16 cellular contexts compared by ENCODE assay signal in genomic region chr20:57996936-57997629, GRCh38.
A peak's percentile ranks its signal among the peaks of the same experiment; 100 is the strongest.
DNase-seq lines count a peak whose midpoint lies in the region; ATAC-seq, FAIRE-seq and TF ChIP-seq lines count a peak whose summit lies in the region.
"Had no signal": no experiment of that assay in that cellular context is flagged by ENCODE, and none has a peak within 500 bp of the region (broad histone marks: within the 10 kb centered on the region; RNA-seq: fewer than 3 reads in every experiment).

No MANE protein-coding gene starts in this region.

- TF ChIP-seq POLR2A in GM12891 (IDR thresholded peaks at IDR 0.05; ENCODE audit: low read depth, low read length) (no peak), GM18505 (IDR thresholded peaks at IDR 0.05; ENCODE audit: borderline replicate concordance, extremely low read depth, insufficient read depth, insufficient read length) (no peak)

- ATAC-seq in SK-N-SH treated with all-trans-retinoic acid at 6 μM for 48 hours (peak; percentile 66), HG03439 (IDR thresholded peaks at IDR 0.05; ENCODE audit: unreplicated experiment) (no peak), GM18505 (IDR thresholded peaks at IDR 0.05; ENCODE audit: unreplicated experiment) (no peak), HG03520 (IDR thresholded peaks at IDR 0.05; ENCODE audit: unreplicated experiment) (no peak)

- peak; percentile 70 for DNase-seq in A172 (ENCODE audit: low spot score)
- peak; percentile 74 for DNase-seq in GM03348 (ENCODE audit: low spot score)
- peak; percentile 66 to 73 for DNase-seq in foreskin fibroblast
- DNase-seq in GM12891 (ENCODE audit: insufficient read length, low spot score), result no peak
- DNase-seq: activated CD4-positive, alpha-beta T cell treated with anti-CD3 and anti-CD28 coated beads, Interleukin-2, amount 50 U/mL, for 1 hour; activated gamma-delta T cell; caudate nucleus; GDM1; HCEC 1CT; NCI-H187 treated with DMSO at 0.1 percent for 48 hours; stimulated activated CD4-positive, alpha-beta T cell treated with anti-CD3 and anti-CD28 coated beads, Interleukin-1b, Interleukin-23, amount 100 ng/mL, for 48 hours had no signal

- H3K4me3 ChIP-seq in foreskin fibroblast (ENCODE audit: low read depth in 1 of 2, low read length in 2 of 2), result no peak overlapping the region
- H3K4me3 ChIP-seq: esophagus muscularis mucosa had no signal

- FAIRE-seq in GM12891 (lab: Jason Lieb, UNC), result no peak

- no peak for TF ChIP-seq CTCF in foreskin fibroblast (IDR thresholded peaks at IDR 0.05; ENCODE audit: low read depth, low read length)

TF ChIP-seq in SK-N-SH treated with all-trans-retinoic acid at 6 μM for 48 hours, 23 proteins besides CTCF, POLR2A, EP300 and RAD21 (continues in another document):
- TF ChIP-seq CSDC2 (CRISPR knock-in tag; IDR thresholded peaks at IDR 0.05) (no peak), ESRRG (CRISPR knock-in tag; IDR thresholded peaks at IDR 0.05) (no peak), GLIS3 (CRISPR knock-in tag; IDR thresholded peaks at IDR 0.05) (no peak), POU6F1 (CRISPR knock-in tag; IDR thresholded peaks at IDR 0.05; ENCODE audit: borderline replicate concordance, low read depth) (no peak), ZNF70 (CRISPR knock-in tag; IDR thresholded peaks at IDR 0.05) (no peak), ISL1 (CRISPR knock-in tag; IDR thresholded peaks at IDR 0.05) (no peak), ZNF8 (CRISPR knock-in tag; IDR thresholded peaks at IDR 0.05) (no peak), ZNF565 (CRISPR knock-in tag; conservative IDR thresholded peaks at IDR 0.05; ENCODE audit: low read depth) (no peak), CREB5 (CRISPR knock-in tag; IDR thresholded peaks at IDR 0.05; ENCODE audit: low read depth) (no peak), TCF4 (CRISPR knock-in tag; IDR thresholded peaks at IDR 0.05; ENCODE audit: borderline replicate concordance) (no peak)
- TF ChIP-seq, protein P1, sequence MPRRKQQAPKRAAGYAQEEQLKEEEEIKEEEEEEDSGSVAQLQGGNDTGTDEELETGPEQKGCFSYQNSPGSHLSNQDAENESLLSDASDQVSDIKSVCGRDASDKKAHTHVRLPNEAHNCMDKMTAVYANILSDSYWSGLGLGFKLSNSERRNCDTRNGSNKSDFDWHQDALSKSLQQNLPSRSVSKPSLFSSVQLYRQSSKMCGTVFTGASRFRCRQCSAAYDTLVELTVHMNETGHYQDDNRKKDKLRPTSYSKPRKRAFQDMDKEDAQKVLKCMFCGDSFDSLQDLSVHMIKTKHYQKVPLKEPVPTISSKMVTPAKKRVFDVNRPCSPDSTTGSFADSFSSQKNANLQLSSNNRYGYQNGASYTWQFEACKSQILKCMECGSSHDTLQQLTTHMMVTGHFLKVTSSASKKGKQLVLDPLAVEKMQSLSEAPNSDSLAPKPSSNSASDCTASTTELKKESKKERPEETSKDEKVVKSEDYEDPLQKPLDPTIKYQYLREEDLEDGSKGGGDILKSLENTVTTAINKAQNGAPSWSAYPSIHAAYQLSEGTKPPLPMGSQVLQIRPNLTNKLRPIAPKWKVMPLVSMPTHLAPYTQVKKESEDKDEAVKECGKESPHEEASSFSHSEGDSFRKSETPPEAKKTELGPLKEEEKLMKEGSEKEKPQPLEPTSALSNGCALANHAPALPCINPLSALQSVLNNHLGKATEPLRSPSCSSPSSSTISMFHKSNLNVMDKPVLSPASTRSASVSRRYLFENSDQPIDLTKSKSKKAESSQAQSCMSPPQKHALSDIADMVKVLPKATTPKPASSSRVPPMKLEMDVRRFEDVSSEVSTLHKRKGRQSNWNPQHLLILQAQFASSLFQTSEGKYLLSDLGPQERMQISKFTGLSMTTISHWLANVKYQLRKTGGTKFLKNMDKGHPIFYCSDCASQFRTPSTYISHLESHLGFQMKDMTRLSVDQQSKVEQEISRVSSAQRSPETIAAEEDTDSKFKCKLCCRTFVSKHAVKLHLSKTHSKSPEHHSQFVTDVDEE (CRISPR knock-in tag; IDR thresholded peaks at IDR 0.05), result no peak

TF ChIP-seq in GM12891, 5 proteins besides CTCF, POLR2A, EP300 and RAD21:
- TF ChIP-seq SPI1 (IDR thresholded peaks at IDR 0.05; ENCODE audit: low read depth, low read length), result no peak
- TF ChIP-seq POU2F2 (IDR thresholded peaks at IDR 0.05; ENCODE audit: low read depth, low read length), result no peak
- no peak for TF ChIP-seq PAX5 (IDR thresholded peaks at IDR 0.05; ENCODE audit: insufficient read depth, low read length, severe bottlenecking)
- no peak for TF ChIP-seq TAF1 (IDR thresholded peaks at IDR 0.05; ENCODE audit: low read depth, low read length)
- TF ChIP-seq POLR2AphosphoS5 (IDR thresholded peaks at IDR 0.05; ENCODE audit: low read depth, low read length), result no peak
